8 cellular contexts compared by ENCODE assay signal in the genomic region with DNA sequence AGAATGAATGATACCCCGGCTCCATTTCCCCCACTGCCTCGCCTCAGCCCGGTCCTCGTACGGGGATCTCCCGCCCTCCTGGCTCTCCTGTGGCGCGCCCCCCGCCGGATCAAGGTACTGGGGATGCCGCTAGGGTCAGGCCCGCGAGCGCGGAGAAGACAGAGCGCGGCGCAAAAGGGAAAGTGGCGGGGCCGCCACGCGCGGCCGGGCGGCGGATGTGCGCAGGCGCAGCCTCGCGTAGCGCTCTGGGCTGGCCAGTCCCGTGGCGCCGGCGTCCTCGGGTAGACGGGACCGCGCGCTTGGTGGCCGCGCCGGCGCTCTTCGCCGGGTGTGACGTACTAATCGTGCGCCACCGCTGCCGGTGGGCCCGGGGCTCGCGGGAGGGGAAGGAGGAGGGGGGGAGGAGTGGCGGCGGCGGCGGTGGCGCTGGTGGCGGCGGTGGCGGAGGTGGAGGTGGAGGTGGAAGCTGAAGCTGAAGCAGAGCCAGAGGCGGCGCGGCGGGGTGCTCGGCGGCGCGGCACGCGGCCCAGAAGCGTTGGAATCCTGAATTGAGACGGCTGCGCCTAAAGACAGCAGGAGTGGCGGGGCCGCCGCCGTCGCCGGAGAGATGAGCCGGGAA. TPM values are rescaled to one million over a fixed set of nuclear protein-coding genes. Genes with fewer than 3 reads are reported as not detected.
DNase-seq lines count a peak whose midpoint lies in the region; ATAC-seq, FAIRE-seq and TF ChIP-seq lines count a peak whose summit lies in the region.

A gene (plus strand): TSS at position 331 of the 619 bp plus-strand sequence. CDS start 1,158 bp downstream, outside the sequence.

- no peaks in the 10 kb centered on the region for H3K27me3 ChIP-seq in pancreas
- no peaks in the 10 kb centered on the region for H3K27me3 ChIP-seq in thoracic aorta (replicated peaks; ENCODE audit: insufficient read depth)

- intact Hi-C loops in Right ventricle myocardium inferior (cut with DNase I): loop anchor here (1.0 to 10.0 kb wide), 4 partner anchors 47 to 307 kb away; a partner anchor contains a TSS
- intact Hi-C loops in pancreas (cut with DNase I): loop anchor here in 1 of 3 donors (5.0 kb wide), 1 partner anchor 49 kb away; no protein-coding TSS in a partner anchor

- H3K4me3 ChIP-seq in pancreas: peak within 1 kb of the TSS; percentile 80 to 97 (median 92)
- H3K4me3 ChIP-seq in thoracic aorta: peak within 1 kb of the TSS; percentile 97

- H3K36me3 ChIP-seq in ES-I3 (ENCODE audit: insufficient read depth, low read length): peaks cover 23% of the 10 kb centered on the region
- peaks cover 0 to 6% (median 4%) of the 10 kb centered on the region in 3 donors for H3K36me3 ChIP-seq in pancreas
- H3K36me3 ChIP-seq in thoracic aorta: peaks cover 16% of the 10 kb centered on the region

- TF ChIP-seq CTCF in pancreas (IDR thresholded peaks at IDR 0.05) (no peak), thoracic aorta (IDR thresholded peaks at IDR 0.05) (no peak)

- DNase-seq in GOT3 (lab: John Stamatoyannopoulos, UW) (peak; percentile 60), M059J (ENCODE audit: low read depth) (peak; percentile 83), SW480 (ENCODE audit: low spot score) (peak; percentile 88), Right ventricle myocardium inferior (ENCODE audit: missing footprints) (peak; percentile 96), pancreas (peak; percentile 86 to 97 (median 91)), thoracic aorta (ENCODE audit: low spot score) (no peak)
- DNase-seq in activated naive CD8-positive, alpha-beta T cell treated with anti-CD3 and anti-CD28 coated beads, Interleukin-2, amount 50 U/mL, for 16 hours (ENCODE audit: low read depth, low spot score): peak; percentile 79

- WGBS in pancreas, 2 donors: 0 to 1% methylated on average over 41 to 82 of the region's 82 CpGs

- peak; percentile 88 for ATAC-seq in Right ventricle myocardium inferior
- peak; percentile 64 to 82 (median 79) for ATAC-seq in pancreas
- peak; percentile 57 for ATAC-seq in thoracic aorta (ENCODE audit: insufficient number of reproducible peaks, low FRiP score, low read depth)

- no peak for FAIRE-seq in pancreas (lab: Jason Lieb, UNC)

- H3K9ac ChIP-seq in ES-I3 (ENCODE audit: low read depth, low read length): peak within 1 kb of the TSS; percentile 90

- H3K4me1 ChIP-seq in ES-I3 (ENCODE audit: insufficient read depth, low read length) (peaks cover 17% of the 10 kb centered on the region), pancreas (peaks cover 25 to 43% (median 30%) of the 10 kb centered on the region in 3 donors), thoracic aorta (ENCODE audit: control insufficient read depth in 1 of 2, low read depth in 2 of 2) (peaks cover 36 to 61% of the 10 kb centered on the region in 2 donors)

- H3K9me3 ChIP-seq in ES-I3 (ENCODE audit: control insufficient read depth, insufficient read depth, low read length) (no peaks in the 10 kb centered on the region), pancreas (no peaks in the 10 kb centered on the region), thoracic aorta (no peaks in the 10 kb centered on the region)

- H3K27ac ChIP-seq in pancreas: peak within 1 kb of the TSS; percentile 79 to 94 (median 88)
- H3K27ac ChIP-seq in thoracic aorta: peak within 1 kb of the TSS; percentile 91 to 93

RNA-seq across cellular contexts. Expression of the gene that starts here (rescaled TPM):
- 75.1 and 88.2 TPM in 2 replicates for total RNA-seq in M059J (2014; rRNA removed; shearing (Covaris generic))
- 33.0 TPM for total RNA-seq in Right ventricle myocardium inferior
- total RNA-seq in pancreas: 10 to 100 TPM; 14.7 to 24.1 (median 15.7) TPM
- polyA plus RNA-seq in pancreas: 10 to 100 TPM; 25.5 to 33.1 TPM
- 10 to 100 TPM; 47.0 to 80.7 TPM for total RNA-seq in thoracic aorta
